ENCODE assay signal across 20 cellular contexts in the genomic region with DNA sequence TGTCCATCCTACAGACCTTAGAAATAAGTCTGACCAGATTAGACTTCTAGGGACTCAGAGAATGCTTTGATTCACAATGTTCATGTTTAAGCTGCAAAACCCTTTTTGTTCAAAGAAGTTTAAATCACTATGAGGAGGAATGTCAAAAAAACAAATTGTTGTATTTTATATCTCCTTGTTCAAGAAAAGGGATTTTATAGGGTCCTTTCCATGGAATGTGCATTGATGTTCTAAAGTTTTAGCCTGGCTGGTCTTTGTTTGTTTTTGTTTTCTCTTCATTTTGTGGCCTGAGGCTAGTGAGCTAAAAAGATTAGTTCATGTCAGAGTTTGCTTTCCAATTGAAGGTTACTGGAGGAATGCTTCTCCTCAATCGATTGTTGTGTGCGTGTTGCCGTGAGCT.
DNase-seq lines count a peak whose midpoint lies in the region; ATAC-seq and TF ChIP-seq lines count a peak whose summit lies in the region.
"Had no signal": no experiment of that assay in that cellular context is flagged by ENCODE, and none has a peak within 500 bp of the region (broad histone marks: within the 10 kb centered on the region; RNA-seq: fewer than 3 reads in every experiment).

No MANE protein-coding gene starts in this region.

- no peaks in the 10 kb centered on the region for H3K79me2 ChIP-seq in neural progenitor cell (ENCODE audit: low read depth)

- no peaks in the 10 kb centered on the region for H3F3A ChIP-seq in neural progenitor cell (ENCODE audit: low read depth)

- no peak for DNase-seq in activated CD8-positive, alpha-beta T cell treated with anti-CD3 and anti-CD28 coated beads, Interleukin-2, amount 10 ng/mL, durations not matched to agents 7 days and 5 days
- DNase-seq in activated CD8-positive, alpha-beta T cell treated with anti-CD3 and anti-CD28 coated beads for 36 hours, result no peak
- no peak for DNase-seq in activated B cell treated with CpG ODN at 0.5 μM for 24 hours
- no peak for DNase-seq in memory B cell (ENCODE audit: low spot score in 2 of 2)
- no peak for DNase-seq in stimulated activated naive B cell treated with anti-CD40 and anti-IgM and Interleukin-4, amounts not matched to agents 10 μg/mL and 1 μg/mL and 100 μg/mL, for 72 hours
- DNase-seq in CD4-positive, alpha-beta T cell, result no peak
- no peak for DNase-seq in coronary artery (ENCODE audit: low spot score)
- DNase-seq in neural progenitor cell (ENCODE audit: low spot score), result no peak
- DNase-seq: BE2C; C1 segment of cervical spinal cord; Caco-2; CD8-positive, alpha-beta T cell; DMS153; DND-41; GDM1; H9 had no signal

- intact Hi-C loops in activated CD8-positive, alpha-beta T cell treated with anti-CD3 and anti-CD28 coated beads for 36 hours (cut with micrococcal nuclease), result no loop called here
- intact Hi-C loops in activated B cell treated with CpG ODN at 0.5 μM for 24 hours (cut with micrococcal nuclease), result loop anchor here (2.0 kb wide), 1 partner anchor 16 kb away; no protein-coding TSS in a partner anchor
- intact Hi-C loops in CD4-positive, alpha-beta T cell (cut with DNase I, micrococcal nuclease), result no loop called here

- peaks cover 7% of the 10 kb centered on the region for H3K9me3 Mint-ChIP-seq in activated CD8-positive, alpha-beta T cell treated with anti-CD3 and anti-CD28 coated beads, Interleukin-2, amount 10 ng/mL, durations not matched to agents 7 days and 5 days (ENCODE audit: insufficient read depth)
- peaks cover 6% of the 10 kb centered on the region for H3K9me3 Mint-ChIP-seq in activated CD8-positive, alpha-beta T cell treated with anti-CD3 and anti-CD28 coated beads for 36 hours
- H3K9me3 Mint-ChIP-seq in activated B cell treated with CpG ODN at 0.5 μM for 24 hours (no peaks in the 10 kb centered on the region), memory B cell (peaks cover 5% of the 10 kb centered on the region), neural progenitor cell (peaks cover 6% of the 10 kb centered on the region)
- peaks cover 5 to 8% of the 10 kb centered on the region in 2 donors for H3K9me3 Mint-ChIP-seq in stimulated activated naive B cell treated with anti-CD40 and anti-IgM and Interleukin-4, amounts not matched to agents 10 μg/mL and 1 μg/mL and 100 μg/mL, for 72 hours
- H3K9me3 Mint-ChIP-seq in CD4-positive, alpha-beta T cell, result peaks cover 8% of the 10 kb centered on the region

- no peaks in the 10 kb centered on the region for H3K27me3 ChIP-seq in CD4-positive, alpha-beta T cell (ENCODE audit: control insufficient read depth, insufficient read depth, low read length)
- no peaks in the 10 kb centered on the region for H3K27me3 ChIP-seq in neural progenitor cell
- H3K27me3 ChIP-seq: BE2C had no signal

- H3K36me3 ChIP-seq in neural progenitor cell, result no peaks in the 10 kb centered on the region
- H3K36me3 ChIP-seq: BE2C had no signal

- H3K36me3 Mint-ChIP-seq in activated CD8-positive, alpha-beta T cell treated with anti-CD3 and anti-CD28 coated beads, Interleukin-2, amount 10 ng/mL, durations not matched to agents 7 days and 5 days (ENCODE audit: low read depth), result peaks cover 36% of the 10 kb centered on the region
- H3K36me3 Mint-ChIP-seq in activated CD8-positive, alpha-beta T cell treated with anti-CD3 and anti-CD28 coated beads for 36 hours (ENCODE audit: low read depth), result peaks cover 16% of the 10 kb centered on the region
- H3K36me3 Mint-ChIP-seq in activated B cell treated with CpG ODN at 0.5 μM for 24 hours (ENCODE audit: low read depth) (peaks cover 49% of the 10 kb centered on the region), memory B cell (peaks cover 30% of the 10 kb centered on the region), neural progenitor cell (peaks cover 9% of the 10 kb centered on the region)
- H3K36me3 Mint-ChIP-seq in stimulated activated naive B cell treated with anti-CD40 and anti-IgM and Interleukin-4, amounts not matched to agents 10 μg/mL and 1 μg/mL and 100 μg/mL, for 72 hours, result peaks cover 23 to 49% of the 10 kb centered on the region in 2 donors
- peaks cover 53% of the 10 kb centered on the region for H3K36me3 Mint-ChIP-seq in CD4-positive, alpha-beta T cell (ENCODE audit: low read depth)

- H2AFZ ChIP-seq in neural progenitor cell (replicated peaks), result no peak overlapping the region
- H2AFZ ChIP-seq: GM23338 had no signal

- no peak overlapping the region for H3K4me2 ChIP-seq in neural progenitor cell
- H3K4me2 ChIP-seq: GM23338 had no signal

- no peak overlapping the region for H3K27ac ChIP-seq in CD4-positive, alpha-beta T cell (ENCODE audit: low read depth, low read length)
- no peak overlapping the region for H3K27ac ChIP-seq in coronary artery
- H3K27ac ChIP-seq in neural progenitor cell, result no peak overlapping the region
- H3K27ac ChIP-seq: 22Rv1 had no signal

- H3K27ac Mint-ChIP-seq in activated CD8-positive, alpha-beta T cell treated with anti-CD3 and anti-CD28 coated beads, Interleukin-2, amount 10 ng/mL, durations not matched to agents 7 days and 5 days, result peak overlapping the region; percentile 45
- no peak overlapping the region for H3K27ac Mint-ChIP-seq in activated CD8-positive, alpha-beta T cell treated with anti-CD3 and anti-CD28 coated beads for 36 hours
- H3K27ac Mint-ChIP-seq in activated B cell treated with CpG ODN at 0.5 μM for 24 hours (peak overlapping the region; percentile 8), memory B cell (peak overlapping the region; percentile 70), neural progenitor cell (no peak overlapping the region)
- H3K27ac Mint-ChIP-seq in stimulated activated naive B cell treated with anti-CD40 and anti-IgM and Interleukin-4, amounts not matched to agents 10 μg/mL and 1 μg/mL and 100 μg/mL, for 72 hours, result peak overlapping the region; percentile 65
- H3K27ac Mint-ChIP-seq in CD4-positive, alpha-beta T cell, result no peak overlapping the region
- H3K27ac Mint-ChIP-seq: CD8-positive, alpha-beta T cell; GM23338; H9 had no signal

- H3K4me3 ChIP-seq in coronary artery, result no peak overlapping the region
- H3K4me3 ChIP-seq in neural progenitor cell, result no peak overlapping the region
- H3K4me3 ChIP-seq: GM12878, GM23338 had no signal

- H3K4me1 Mint-ChIP-seq in activated CD8-positive, alpha-beta T cell treated with anti-CD3 and anti-CD28 coated beads, Interleukin-2, amount 10 ng/mL, durations not matched to agents 7 days and 5 days (ENCODE audit: low read depth), result peaks cover 12% of the 10 kb centered on the region
- peaks cover 6% of the 10 kb centered on the region for H3K4me1 Mint-ChIP-seq in activated CD8-positive, alpha-beta T cell treated with anti-CD3 and anti-CD28 coated beads for 36 hours (ENCODE audit: low read depth)
- H3K4me1 Mint-ChIP-seq in activated B cell treated with CpG ODN at 0.5 μM for 24 hours (peaks cover 58% of the 10 kb centered on the region), memory B cell (peaks cover 37% of the 10 kb centered on the region), neural progenitor cell (no peaks in the 10 kb centered on the region)
- peaks cover 24 to 45% of the 10 kb centered on the region in 2 donors for H3K4me1 Mint-ChIP-seq in stimulated activated naive B cell treated with anti-CD40 and anti-IgM and Interleukin-4, amounts not matched to agents 10 μg/mL and 1 μg/mL and 100 μg/mL, for 72 hours
- H3K4me1 Mint-ChIP-seq in CD4-positive, alpha-beta T cell (ENCODE audit: low read depth), result peaks cover 33% of the 10 kb centered on the region
- H3K4me1 Mint-ChIP-seq: GM23338, H9 had no signal

- no peaks in the 10 kb centered on the region for H3K4me1 ChIP-seq in neural progenitor cell

- H3K27me3 Mint-ChIP-seq in activated CD8-positive, alpha-beta T cell treated with anti-CD3 and anti-CD28 coated beads, Interleukin-2, amount 10 ng/mL, durations not matched to agents 7 days and 5 days (ENCODE audit: low read depth), result no peaks in the 10 kb centered on the region
- H3K27me3 Mint-ChIP-seq in activated CD8-positive, alpha-beta T cell treated with anti-CD3 and anti-CD28 coated beads for 36 hours, result no peaks in the 10 kb centered on the region
- no peaks in the 10 kb centered on the region for H3K27me3 Mint-ChIP-seq in activated B cell treated with CpG ODN at 0.5 μM for 24 hours
- no peaks in the 10 kb centered on the region for H3K27me3 Mint-ChIP-seq in memory B cell
- H3K27me3 Mint-ChIP-seq in stimulated activated naive B cell treated with anti-CD40 and anti-IgM and Interleukin-4, amounts not matched to agents 10 μg/mL and 1 μg/mL and 100 μg/mL, for 72 hours, result no peaks in the 10 kb centered on the region
- H3K27me3 Mint-ChIP-seq in CD4-positive, alpha-beta T cell, result no peaks in the 10 kb centered on the region
- H3K27me3 Mint-ChIP-seq in neural progenitor cell (ENCODE audit: insufficient read depth, low read depth), result no peaks in the 10 kb centered on the region

- no peaks in the 10 kb centered on the region for H4K20me1 ChIP-seq in neural progenitor cell (ENCODE audit: low read depth)

- H3K9me3 ChIP-seq in CD4-positive, alpha-beta T cell (ENCODE audit: control insufficient read depth, low read length), result no peaks in the 10 kb centered on the region
- no peaks in the 10 kb centered on the region for H3K9me3 ChIP-seq in neural progenitor cell (ENCODE audit: low read depth)
- H3K9me3 ChIP-seq: BE2C, Caco-2 had no signal

- H3K4me3 Mint-ChIP-seq in activated CD8-positive, alpha-beta T cell treated with anti-CD3 and anti-CD28 coated beads, Interleukin-2, amount 10 ng/mL, durations not matched to agents 7 days and 5 days, result no peak overlapping the region
- H3K4me3 Mint-ChIP-seq in activated CD8-positive, alpha-beta T cell treated with anti-CD3 and anti-CD28 coated beads for 36 hours, result no peak overlapping the region
- H3K4me3 Mint-ChIP-seq in activated B cell treated with CpG ODN at 0.5 μM for 24 hours (no peak overlapping the region), memory B cell (no peak overlapping the region), neural progenitor cell (no peak overlapping the region)
- no peak overlapping the region for H3K4me3 Mint-ChIP-seq in stimulated activated naive B cell treated with anti-CD40 and anti-IgM and Interleukin-4, amounts not matched to agents 10 μg/mL and 1 μg/mL and 100 μg/mL, for 72 hours
- H3K4me3 Mint-ChIP-seq in CD4-positive, alpha-beta T cell, result no peak overlapping the region
- H3K4me3 Mint-ChIP-seq: CD8-positive, alpha-beta T cell; GM23338; H9 had no signal

- H3K9ac ChIP-seq in neural progenitor cell, result no peak overlapping the region

- no peak for ATAC-seq in activated CD8-positive, alpha-beta T cell treated with anti-CD3 and anti-CD28 coated beads, Interleukin-2, amount 10 ng/mL, durations not matched to agents 7 days and 5 days
- no peak for ATAC-seq in activated CD8-positive, alpha-beta T cell treated with anti-CD3 and anti-CD28 coated beads for 36 hours
- ATAC-seq in activated B cell treated with CpG ODN at 0.5 μM for 24 hours (ENCODE audit: low read depth) (no peak), memory B cell (ENCODE audit: low read depth) (no peak)
- ATAC-seq in stimulated activated naive B cell treated with anti-CD40 and anti-IgM and Interleukin-4, amounts not matched to agents 10 μg/mL and 1 μg/mL and 100 μg/mL, for 72 hours (replicated peaks), result no peak
- no peak for ATAC-seq in CD4-positive, alpha-beta T cell (ENCODE audit: poor library complexity)
- ATAC-seq: CD8-positive, alpha-beta T cell; GM12878; GM23338; HCT116 had no signal

- CTCF ChIA-PET in activated CD8-positive, alpha-beta T cell treated with anti-CD3 and anti-CD28 coated beads, Interleukin-2, amount 10 ng/mL, durations not matched to agents 7 days and 5 days (lab: Charles Lee), result no interaction called here
- CTCF ChIA-PET in activated CD8-positive, alpha-beta T cell treated with anti-CD3 and anti-CD28 coated beads for 36 hours (lab: Charles Lee), result no interaction called here
- CTCF ChIA-PET in activated B cell treated with CpG ODN at 0.5 μM for 24 hours (lab: Charles Lee), result interaction anchor here (0.9 kb wide), 1 partner anchor 18 kb away, joined by 3 read pairs; no protein-coding TSS in a partner anchor
- CTCF ChIA-PET in CD4-positive, alpha-beta T cell (lab: Charles Lee), result no interaction called here

- POLR2A ChIA-PET in activated CD8-positive, alpha-beta T cell treated with anti-CD3 and anti-CD28 coated beads, Interleukin-2, amount 10 ng/mL, durations not matched to agents 7 days and 5 days (lab: Charles Lee), result interaction anchor here (0.6 kb wide), 1 partner anchor 66 kb away, joined by 4 read pairs; no protein-coding TSS in a partner anchor
- POLR2A ChIA-PET in activated CD8-positive, alpha-beta T cell treated with anti-CD3 and anti-CD28 coated beads for 36 hours (lab: Charles Lee), result no interaction called here
- POLR2A ChIA-PET in activated B cell treated with CpG ODN at 0.5 μM for 24 hours (lab: Charles Lee), result interaction anchor here (1.3 kb wide), 1 partner anchor 69 kb away, joined by 3 read pairs; no protein-coding TSS in a partner anchor
- POLR2A ChIA-PET in CD4-positive, alpha-beta T cell (lab: Charles Lee), result no interaction called here

- TF ChIP-seq CTCF in activated CD8-positive, alpha-beta T cell treated with anti-CD3 and anti-CD28 coated beads for 36 hours (IDR thresholded peaks at IDR 0.05), result no peak
- TF ChIP-seq CTCF in activated B cell treated with CpG ODN at 0.5 μM for 24 hours (IDR thresholded peaks at IDR 0.05) (no peak), coronary artery (IDR thresholded peaks at IDR 0.05) (no peak), neural progenitor cell (IDR thresholded peaks at IDR 0.05) (no peak)
- TF ChIP-seq CTCF in CD4-positive, alpha-beta T cell (IDR thresholded peaks at IDR 0.05), result no peak

Comparison
In these comparisons a context has a peak if more than half of its experiments do, and no peak if none do; other contexts are left out.
1. H3K27ac Mint-ChIP-seq: peak in activated CD8-positive, alpha-beta T cell treated with anti-CD3 and anti-CD28 coated beads, Interleukin-2, amount 10 ng/mL, durations not matched to agents 7 days and 5 days (single experiment), activated B cell treated with CpG ODN at 0.5 μM for 24 hours (single experiment), memory B cell (single experiment) and stimulated activated naive B cell treated with anti-CD40 and anti-IgM and Interleukin-4, amounts not matched to agents 10 μg/mL and 1 μg/mL and 100 μg/mL, for 72 hours (single experiment); none in activated CD8-positive, alpha-beta T cell treated with anti-CD3 and anti-CD28 coated beads for 36 hours (single experiment), CD4-positive, alpha-beta T cell (single experiment) and neural progenitor cell (single experiment).
2. POLR2A ChIA-PET loops: an anchor here in activated CD8-positive, alpha-beta T cell treated with anti-CD3 and anti-CD28 coated beads, Interleukin-2, amount 10 ng/mL, durations not matched to agents 7 days and 5 days (0.6 kb wide) and activated B cell treated with CpG ODN at 0.5 μM for 24 hours (1.3 kb wide); none called in activated CD8-positive, alpha-beta T cell treated with anti-CD3 and anti-CD28 coated beads for 36 hours and CD4-positive, alpha-beta T cell.